Comparison of ENCODE assay signal across 20 cellular contexts in the genomic region with DNA sequence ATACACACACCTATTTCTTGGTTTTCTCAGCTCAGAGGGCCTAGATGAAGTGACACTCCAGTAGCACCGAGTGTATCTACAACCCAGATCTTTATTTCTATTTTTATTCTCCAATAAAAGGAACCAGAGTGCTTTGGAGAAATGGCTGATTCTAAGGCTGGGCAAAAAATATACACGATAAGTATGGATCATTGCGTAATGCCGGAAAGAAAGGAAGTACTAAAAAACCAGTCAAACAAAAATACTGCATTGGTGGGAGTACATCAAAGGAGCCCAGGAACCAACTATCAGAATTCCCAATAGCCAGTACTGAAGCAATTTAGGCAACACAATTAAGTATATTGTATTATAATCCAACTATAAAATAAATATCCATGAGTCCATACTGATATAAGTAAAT.
"Had no signal": no experiment of that assay in that cellular context is flagged by ENCODE, and none has a peak within 500 bp of the region (broad histone marks: within the 10 kb centered on the region; RNA-seq: fewer than 3 reads in every experiment).

No MANE protein-coding gene starts in this region.

- DNase-seq: activated B cell treated with CpG ODN at 0.5 μM for 24 hours; activated CD4-positive, alpha-beta T cell treated with anti-CD3 and anti-CD28 coated beads, Interleukin-2, amount 50 U/mL, for 1 hour; activated CD8-positive, alpha-beta T cell treated with anti-CD3 and anti-CD28 coated beads for 36 hours; activated gamma-delta T cell treated with Interleukin-2 at 50 U/mL for 16 hours; activated T-cell treated with anti-CD3 and anti-CD28 coated beads, Interleukin-2, amount 50 U/mL, for 4 hours; anterior cingulate cortex; dermis blood vessel endothelial cell; effector CD4-positive, alpha-beta T cell; foreskin keratinocyte; heart left ventricle; hypothalamus; immature natural killer cell; kidney; naive thymus-derived CD4-positive, alpha-beta T cell; ovary; stimulated activated CD4-positive, alpha-beta T cell treated with anti-CD3 and anti-CD28 coated beads, Interleukin-4, amount 100 ng/mL, for 24 hours; uterus had no signal

- H3K4me3 ChIP-seq: esophagus muscularis mucosa, heart left ventricle, ovary, skin epidermis, uterus had no signal

- FAIRE-seq: colon, kidney had no signal

- H3K27ac ChIP-seq: esophagus muscularis mucosa, foreskin keratinocyte, heart left ventricle, ovary, skin epidermis, uterus had no signal
